In genomic region chr2:129877795-129878775, GRCh38 we compare ENCODE assay signal across 8 cellular contexts.
DNase-seq lines count a peak whose midpoint lies in the region; TF ChIP-seq lines count a peak whose summit lies in the region.

No MANE protein-coding gene starts in this region.

- peak overlapping the region; percentile 39 for H3K9ac ChIP-seq in NT2/D1 (ENCODE audit: insufficient read length, low read depth)
- no peak overlapping the region for H3K9ac ChIP-seq in liver (ENCODE audit: low read depth in 1 of 2, low read length in 2 of 2)

- no peaks in the 10 kb centered on the region for H3K36me3 Mint-ChIP-seq in HFFc6 (ENCODE audit: low read depth)

- no peak overlapping the region for H3K27ac Mint-ChIP-seq in HFFc6

- H3K4me1 Mint-ChIP-seq in HFFc6 (ENCODE audit: low read depth), result no peaks in the 10 kb centered on the region

- TF ChIP-seq CTCF in HFFc6 (IDR thresholded peaks at IDR 0.05), result no peak
- no peak for TF ChIP-seq CTCF in choroid plexus epithelial cell (conservative IDR thresholded peaks at IDR 0.05; ENCODE audit: low read depth, low read length)
- TF ChIP-seq CTCF in liver (IDR thresholded peaks at IDR 0.05; ENCODE audit: low read depth, low read length, missing input control), result no peak
- no peak for TF ChIP-seq CTCF in stomach (IDR thresholded peaks at IDR 0.05)

- H3K27me3 ChIP-seq in NT2/D1 (ENCODE audit: insufficient read depth, insufficient read length) (no peaks in the 10 kb centered on the region), liver (ENCODE audit: control insufficient read depth in 4 of 4, insufficient read depth in 4 of 4, low read length in 3 of 4) (no peaks in the 10 kb centered on the region), stomach (no peaks in the 10 kb centered on the region)

- peaks cover 7% of the 10 kb centered on the region; the same call in 1 of the 2 replicates for H3K27me3 Mint-ChIP-seq in HFFc6 (ENCODE audit: insufficient read depth)

- H3K4me3 ChIP-seq in NT2/D1 (ENCODE audit: insufficient read length, low read depth) (peak overlapping the region; percentile 34), choroid plexus epithelial cell (ENCODE audit: low read depth, low read length) (peak overlapping the region; percentile 43), liver (ENCODE audit: low read depth in 1 of 3, low read length in 3 of 3) (peak overlapping the region in 2 of 3 donors; percentile 44 to 84), stomach (peak overlapping the region; percentile 57 to 76 (median 58))

- no peak for TF ChIP-seq POLR2A in stomach (IDR thresholded peaks at IDR 0.05)

- H3K27ac ChIP-seq in liver (ENCODE audit: low read depth in 1 of 2, low read length in 2 of 2) (no peak overlapping the region), stomach (peak overlapping the region; percentile 5 to 86 (median 74))

- no peak for TF ChIP-seq EP300 in stomach (IDR thresholded peaks at IDR 0.05)

- H3K9me3 Mint-ChIP-seq in HFFc6, result no peaks in the 10 kb centered on the region

- DNase-seq in NCI-H146 (lab: John Stamatoyannopoulos, UW) (peak; percentile 27), NCI-H146 treated with DMSO at 0.1 percent for 48 hours (lab: John Stamatoyannopoulos, UW; ENCODE audit: unreplicated experiment) (no peak), HFFc6 (peak; percentile 4), NT2/D1 (ENCODE audit: low read depth, low spot score) (no peak), choroid plexus epithelial cell (ENCODE audit: low read depth) (peak; percentile 52), stomach (peak; percentile 25), NCI-H2196 treated with DMSO at 0.1 percent for 48 hours (lab: John Stamatoyannopoulos, UW; ENCODE audit: unreplicated experiment) (no peak)

- peak overlapping the region; percentile 56; the same call in 1 of the 2 replicates for H3K4me3 Mint-ChIP-seq in HFFc6

- TF ChIP-seq RAD21 in liver (IDR thresholded peaks at IDR 0.05), result no peak

- WGBS in liver, result 31% methylated on average over 49 of the region's 50 CpGs
- 17 to 45% (median 29%) methylated on average over 33 to 49 of the region's 50 CpGs for WGBS in stomach, 5 donors

- H3K4me1 ChIP-seq in NT2/D1 (ENCODE audit: insufficient read depth, insufficient read length) (no peaks in the 10 kb centered on the region), liver (ENCODE audit: control insufficient read depth in 4 of 4, insufficient read depth in 4 of 4, low read length in 3 of 4) (peaks cover 5 to 10% (median 6%) of the 10 kb centered on the region in 4 donors), stomach (peaks cover 5 to 18% (median 14%) of the 10 kb centered on the region in 4 donors)

- peaks cover 5% of the 10 kb centered on the region; the same call in 1 of the 2 replicates for H3K9me3 ChIP-seq in NT2/D1 (ENCODE audit: insufficient read depth, low read length)
- H3K9me3 ChIP-seq in liver (ENCODE audit: control insufficient read depth in 4 of 4, low read length in 3 of 4), result no peaks in the 10 kb centered on the region
- H3K9me3 ChIP-seq in stomach, result no peaks in the 10 kb centered on the region

- H3K36me3 ChIP-seq in NT2/D1 (ENCODE audit: insufficient read depth, insufficient read length, low read length), result no peaks in the 10 kb centered on the region
- H3K36me3 ChIP-seq in liver (ENCODE audit: control insufficient read depth in 4 of 4, insufficient read depth in 3 of 4, low read depth in 1 of 4, low read length in 3 of 4), result no peaks in the 10 kb centered on the region
- no peaks in the 10 kb centered on the region for H3K36me3 ChIP-seq in stomach

- intact Hi-C loops in stomach (cut with DNase I; ENCODE audit: low total_unique reads), result no loop called here

TF ChIP-seq in liver, 16 proteins besides CTCF, POLR2A, EP300 and RAD21:
- TF ChIP-seq TAF1 (conservative IDR thresholded peaks at IDR 0.05) (no peak), NR2F2 (IDR thresholded peaks at IDR 0.05) (no peak), FOXA2 (IDR thresholded peaks at IDR 0.05) (no peak), FOXA1 (IDR thresholded peaks at IDR 0.05) (no peak), YY1 (IDR thresholded peaks at IDR 0.05) (no peak), HNF4G (IDR thresholded peaks at IDR 0.05) (no peak)

Comparison
In these comparisons a context has a peak if more than half of its experiments do, and no peak if none do; other contexts are left out.
1. DNase-seq: peak in NCI-H146 (single experiment), HFFc6 (single experiment), choroid plexus epithelial cell (single experiment) and stomach (single experiment); none in NCI-H146 treated with DMSO at 0.1 percent for 48 hours (single experiment), NT2/D1 (single experiment) and NCI-H2196 treated with DMSO at 0.1 percent for 48 hours (single experiment).
2. H3K27ac ChIP-seq: peak in stomach (5 of 5); none in liver (0 of 2).
3. Peak in every context shown above with its lines, with median percentiles within 50 percentile points of each other: H3K4me3 ChIP-seq.